14 cellular contexts compared by ENCODE assay signal in the genomic region with DNA sequence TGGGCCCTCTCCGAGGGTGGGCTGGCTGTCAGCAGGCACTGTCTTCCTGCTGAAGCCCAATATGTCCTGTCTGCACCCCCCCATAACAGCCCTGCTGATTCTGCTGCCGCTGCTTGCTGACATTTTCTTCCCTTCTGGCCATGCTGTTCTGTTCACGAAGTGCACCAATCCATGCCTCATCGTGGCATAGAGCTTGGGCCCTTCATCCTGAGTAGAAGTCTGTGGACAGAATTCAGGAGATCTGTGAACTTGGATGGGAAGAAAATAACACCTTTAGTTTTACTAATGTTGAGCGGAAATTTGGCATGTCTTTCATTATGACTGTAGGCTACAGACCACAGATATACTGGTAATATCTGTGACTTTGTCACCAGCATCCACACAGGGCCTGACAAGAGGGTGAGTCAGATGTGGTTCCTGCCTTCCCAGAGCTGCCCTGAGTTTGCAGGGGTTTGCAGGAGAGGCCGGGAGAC. TPM values are rescaled to one million over a fixed set of nuclear protein-coding genes. Genes with fewer than 3 reads are reported as not detected.
DNase-seq lines count a peak whose midpoint lies in the region; ATAC-seq and TF ChIP-seq lines count a peak whose summit lies in the region.
"Had no signal": no experiment of that assay in that cellular context is flagged by ENCODE, and none has a peak within 500 bp of the region (broad histone marks: within the 10 kb centered on the region; RNA-seq: fewer than 3 reads in every experiment).

No MANE protein-coding gene starts in this region.

- no peak for TF ChIP-seq CTCF in osteocyte (IDR thresholded peaks at IDR 0.05)

- H3K36me3 ChIP-seq in CD4-positive, CD25-positive, alpha-beta regulatory T cell (ENCODE audit: control insufficient read depth, insufficient read depth, low read length): no peaks in the 10 kb centered on the region
- H3K36me3 ChIP-seq: BLaER1 treated with 17β-estradiol and CSF1 and Interleukin-3, amounts not matched to agents 10 nM and 100 nM; Peyer's patch had no signal

- no peaks in the 10 kb centered on the region for H3K27me3 Mint-ChIP-seq in CD4-positive, CD25-positive, alpha-beta regulatory T cell
- H3K27me3 Mint-ChIP-seq in activated T-helper 2 cell treated with anti-CD3 and anti-CD28 coated beads, Interferon-gamma antibody, Interleukin-2, Interleukin-4, amounts not matched to agents 10 μg/mL and 5 μg/mL and 100 μg/mL, durations not matched to agents 14 hours and 24 hours and 36 hours (ENCODE audit: low read depth): no peaks in the 10 kb centered on the region
- peaks cover 2% of the 10 kb centered on the region for H3K27me3 Mint-ChIP-seq in osteocyte (ENCODE audit: unreplicated experiment)

- DNase-seq in CD4-positive, CD25-positive, alpha-beta regulatory T cell: peak in 1 of 3 donors; percentile 46
- no peak for DNase-seq in activated T-helper 2 cell treated with anti-CD3 and anti-CD28 coated beads, Interferon-gamma antibody, Interleukin-2, Interleukin-4, amounts not matched to agents 10 μg/mL and 5 μg/mL and 100 μg/mL, durations not matched to agents 14 hours and 24 hours and 36 hours (ENCODE audit: low spot score)
- DNase-seq in HuH-7 (ENCODE audit: low spot score): no peak
- DNase-seq in NCI-H526 (lab: John Stamatoyannopoulos, UW): no peak
- no peak for DNase-seq in osteocyte (ENCODE audit: extremely low spot score, unreplicated experiment)
- DNase-seq: naive B cell, NCI-H2081, Peyer's patch, substantia nigra had no signal

- H3K9me3 ChIP-seq in CD4-positive, CD25-positive, alpha-beta regulatory T cell (ENCODE audit: control insufficient read depth in 2 of 2, low read length in 2 of 2): no peaks in the 10 kb centered on the region
- H3K9me3 ChIP-seq: BLaER1 treated with 17β-estradiol and CSF1 and Interleukin-3, amounts not matched to agents 10 nM and 100 nM; Peyer's patch had no signal

- peak; percentile 66 to 92 for ATAC-seq in CD4-positive, CD25-positive, alpha-beta regulatory T cell (ENCODE audit: low read depth in 2 of 2)
- ATAC-seq in GM18498 (IDR thresholded peaks at IDR 0.05; ENCODE audit: unreplicated experiment): peak; percentile 69
- ATAC-seq in HG03066 (IDR thresholded peaks at IDR 0.05; ENCODE audit: low read depth, unreplicated experiment): peak; percentile 59
- no peak for ATAC-seq in HG03460 (IDR thresholded peaks at IDR 0.05; ENCODE audit: unreplicated experiment)

- H3K4me3 Mint-ChIP-seq in CD4-positive, CD25-positive, alpha-beta regulatory T cell: peak overlapping the region in 1 of 4 donors; percentile 4
- H3K4me3 Mint-ChIP-seq in activated T-helper 2 cell treated with anti-CD3 and anti-CD28 coated beads, Interferon-gamma antibody, Interleukin-2, Interleukin-4, amounts not matched to agents 10 μg/mL and 5 μg/mL and 100 μg/mL, durations not matched to agents 14 hours and 24 hours and 36 hours (ENCODE audit: low read depth): no peak overlapping the region
- no peak overlapping the region for H3K4me3 Mint-ChIP-seq in osteocyte (ENCODE audit: unreplicated experiment)

- H3K27ac Mint-ChIP-seq in CD4-positive, CD25-positive, alpha-beta regulatory T cell: peak overlapping the region; percentile 37 to 98 (median 84)
- peak overlapping the region; percentile 20 for H3K27ac Mint-ChIP-seq in activated T-helper 2 cell treated with anti-CD3 and anti-CD28 coated beads, Interferon-gamma antibody, Interleukin-2, Interleukin-4, amounts not matched to agents 10 μg/mL and 5 μg/mL and 100 μg/mL, durations not matched to agents 14 hours and 24 hours and 36 hours
- no peak overlapping the region for H3K27ac Mint-ChIP-seq in osteocyte (ENCODE audit: unreplicated experiment)
- H3K27ac Mint-ChIP-seq: naive B cell had no signal

- H3K4me1 Mint-ChIP-seq in CD4-positive, CD25-positive, alpha-beta regulatory T cell: peaks cover 0 to 10% (median 8%) of the 10 kb centered on the region in 4 donors
- H3K4me1 Mint-ChIP-seq in activated T-helper 2 cell treated with anti-CD3 and anti-CD28 coated beads, Interferon-gamma antibody, Interleukin-2, Interleukin-4, amounts not matched to agents 10 μg/mL and 5 μg/mL and 100 μg/mL, durations not matched to agents 14 hours and 24 hours and 36 hours (ENCODE audit: low read depth): peaks cover 14% of the 10 kb centered on the region
- no peaks in the 10 kb centered on the region for H3K4me1 Mint-ChIP-seq in osteocyte (ENCODE audit: unreplicated experiment)

- peak overlapping the region; percentile 14 for H3K27ac ChIP-seq in CD4-positive, CD25-positive, alpha-beta regulatory T cell (ENCODE audit: insufficient read depth, low read length, poor library complexity, severe bottlenecking)
- H3K27ac ChIP-seq: BLaER1 treated with 17β-estradiol and CSF1 and Interleukin-3, amounts not matched to agents 10 nM and 100 nM; Peyer's patch had no signal

- no peaks in the 10 kb centered on the region for H3K27me3 ChIP-seq in CD4-positive, CD25-positive, alpha-beta regulatory T cell (ENCODE audit: control insufficient read depth, insufficient read depth, low read length)
- H3K27me3 ChIP-seq: BLaER1 treated with 17β-estradiol and CSF1 and Interleukin-3, amounts not matched to agents 10 nM and 100 nM; Peyer's patch had no signal

- H3K4me3 ChIP-seq in CD4-positive, CD25-positive, alpha-beta regulatory T cell (ENCODE audit: low read depth, low read length): no peak overlapping the region
- H3K4me3 ChIP-seq: BLaER1 treated with 17β-estradiol and CSF1 and Interleukin-3, amounts not matched to agents 10 nM and 100 nM; Peyer's patch had no signal

- H3K4me1 ChIP-seq in CD4-positive, CD25-positive, alpha-beta regulatory T cell (ENCODE audit: control insufficient read depth, insufficient read depth, low read length, poor library complexity, severe bottlenecking): peaks cover 12% of the 10 kb centered on the region
- H3K4me1 ChIP-seq: Peyer's patch had no signal

- H3K9me3 Mint-ChIP-seq in CD4-positive, CD25-positive, alpha-beta regulatory T cell: peaks cover 0 to 2% (median 0%) of the 10 kb centered on the region in 7 donors
- H3K9me3 Mint-ChIP-seq in activated T-helper 2 cell treated with anti-CD3 and anti-CD28 coated beads, Interferon-gamma antibody, Interleukin-2, Interleukin-4, amounts not matched to agents 10 μg/mL and 5 μg/mL and 100 μg/mL, durations not matched to agents 14 hours and 24 hours and 36 hours: no peaks in the 10 kb centered on the region
- no peaks in the 10 kb centered on the region for H3K9me3 Mint-ChIP-seq in osteocyte (ENCODE audit: unreplicated experiment)
- H3K9me3 Mint-ChIP-seq: naive B cell had no signal

- intact Hi-C loops in activated T-helper 2 cell treated with anti-CD3 and anti-CD28 coated beads, Interferon-gamma antibody, Interleukin-2, Interleukin-4, amounts not matched to agents 10 μg/mL and 5 μg/mL and 100 μg/mL, durations not matched to agents 14 hours and 24 hours and 36 hours (cut with micrococcal nuclease): no loop called here

- H3K36me3 Mint-ChIP-seq in CD4-positive, CD25-positive, alpha-beta regulatory T cell: peaks cover 3% of the 10 kb centered on the region
- H3K36me3 Mint-ChIP-seq in activated T-helper 2 cell treated with anti-CD3 and anti-CD28 coated beads, Interferon-gamma antibody, Interleukin-2, Interleukin-4, amounts not matched to agents 10 μg/mL and 5 μg/mL and 100 μg/mL, durations not matched to agents 14 hours and 24 hours and 36 hours (ENCODE audit: low read depth): no peaks in the 10 kb centered on the region
- H3K36me3 Mint-ChIP-seq in osteocyte (ENCODE audit: unreplicated experiment): no peaks in the 10 kb centered on the region
- H3K36me3 Mint-ChIP-seq: naive B cell had no signal

RNA-seq across cellular contexts. Expression of a gene that starts 14.1 kb away (rescaled TPM):
- total RNA-seq in CD4-positive, CD25-positive, alpha-beta regulatory T cell: 21.3 TPM
- 1 to 10 TPM in 2 of 4 donors, under 1 TPM in 2; 0.70 to 2.4 (median 1.4) TPM for polyA plus RNA-seq in CD4-positive, CD25-positive, alpha-beta regulatory T cell
- 39.5 and 45.2 TPM in 2 replicates for total RNA-seq in activated T-helper 2 cell treated with anti-CD3 and anti-CD28 coated beads, Interferon-gamma antibody, Interleukin-2, Interleukin-4, amounts not matched to agents 10 μg/mL and 5 μg/mL and 100 μg/mL, durations not matched to agents 14 hours and 24 hours and 36 hours
- 53.1 and 64.7 TPM in 2 replicates for total RNA-seq in osteocyte

RNA-seq across cellular contexts. Expression of a gene that starts 29.9 kb away (rescaled TPM):
- total RNA-seq in CD4-positive, CD25-positive, alpha-beta regulatory T cell: not detected
- polyA plus RNA-seq in CD4-positive, CD25-positive, alpha-beta regulatory T cell: not detected
- total RNA-seq in activated T-helper 2 cell treated with anti-CD3 and anti-CD28 coated beads, Interferon-gamma antibody, Interleukin-2, Interleukin-4, amounts not matched to agents 10 μg/mL and 5 μg/mL and 100 μg/mL, durations not matched to agents 14 hours and 24 hours and 36 hours: not detected in 2 replicates
- total RNA-seq in osteocyte: not detected in 2 replicates
- polyA plus RNA-seq: esophagus had no signal

RNA-seq across cellular contexts. Expression of a gene that starts 54.9 kb away (rescaled TPM):
- total RNA-seq in CD4-positive, CD25-positive, alpha-beta regulatory T cell: 456 TPM
- polyA plus RNA-seq in CD4-positive, CD25-positive, alpha-beta regulatory T cell: 10 to 100 TPM; 34.5 to 66.1 (median 48.2) TPM
- 30.7 and 37.5 TPM in 2 replicates for total RNA-seq in activated T-helper 2 cell treated with anti-CD3 and anti-CD28 coated beads, Interferon-gamma antibody, Interleukin-2, Interleukin-4, amounts not matched to agents 10 μg/mL and 5 μg/mL and 100 μg/mL, durations not matched to agents 14 hours and 24 hours and 36 hours
- 101 and 110 TPM in 2 replicates for total RNA-seq in osteocyte
